In genomic region chr7:44073664-44074348, GRCh38 we compare ENCODE assay signal across 9 cellular contexts. TPM values are rescaled to one million over a fixed set of nuclear protein-coding genes. Genes with fewer than 3 reads are reported as not detected.
DNase-seq lines count a peak whose midpoint lies in the region; ATAC-seq, FAIRE-seq and TF ChIP-seq lines count a peak whose summit lies in the region.
"Had no signal": no experiment of that assay in that cellular context is flagged by ENCODE, and none has a peak within 500 bp of the region (broad histone marks: within the 10 kb centered on the region; RNA-seq: fewer than 3 reads in every experiment).

No MANE protein-coding gene starts in this region.

- peak; percentile 42; the same call in 1 of the 2 replicates for TF ChIP-seq EP300 in Ishikawa (IDR thresholded peaks at IDR 0.05; ENCODE audit: borderline replicate concordance)

- CTCF ChIA-PET in activated CD4-positive, alpha-beta T cell treated with anti-CD3 and anti-CD28 coated beads for 36 hours (lab: Charles Lee) = no interaction called here

- POLR2A ChIA-PET in activated CD4-positive, alpha-beta T cell treated with anti-CD3 and anti-CD28 coated beads for 36 hours (lab: Charles Lee) = interaction anchor here (0.5 kb wide), 1 partner anchor 11 kb away, joined by 6 read pairs; no protein-coding TSS in a partner anchor

- intact Hi-C loops in activated CD4-positive, alpha-beta T cell treated with anti-CD3 and anti-CD28 coated beads for 36 hours (cut with DNase I, micrococcal nuclease) = no loop called here

- peak; percentile 13; the same call in 1 of the 2 replicates for TF ChIP-seq RAD21 in Ishikawa (IDR thresholded peaks at IDR 0.05; ENCODE audit: low read depth)

- H3K9me3 Mint-ChIP-seq in activated CD4-positive, alpha-beta T cell treated with anti-CD3 and anti-CD28 coated beads for 36 hours (ENCODE audit: low read depth) = no peaks in the 10 kb centered on the region

- DNase-seq in activated CD4-positive, alpha-beta T cell treated with anti-CD3 and anti-CD28 coated beads for 36 hours = peak; percentile 69
- DNase-seq in activated CD4-positive, alpha-beta T cell treated with anti-CD3 and anti-CD28 coated beads for 1 hour = no peak
- DNase-seq in activated gamma-delta T cell treated with anti-CD3 and anti-CD28 coated beads, Interleukin-2, amount 50 U/mL, for 16 hours (ENCODE audit: low read depth) = peak; percentile 61
- DNase-seq in hypothalamus (lab: John Stamatoyannopoulos, UW) (peak in 46 of 51 donors; percentile 16 to 86 (median 62)), RCC 7860 (ENCODE audit: low spot score) (no peak)
- DNase-seq in stimulated activated CD8-positive, alpha-beta memory T cell treated with anti-CD3 and anti-CD28 coated beads, Interleukin-12 subunit alpha, Interleukin-12 subunit beta, amount 100 ng/mL, for 24 hours (ENCODE audit: extremely low read depth) = peak; percentile 38

- FAIRE-seq in RCC 7860 (lab: Jason Lieb, UNC) = no peak

- H3K4me3 Mint-ChIP-seq in activated CD4-positive, alpha-beta T cell treated with anti-CD3 and anti-CD28 coated beads for 36 hours = no peak overlapping the region

- no peaks in the 10 kb centered on the region for H3K27me3 Mint-ChIP-seq in activated CD4-positive, alpha-beta T cell treated with anti-CD3 and anti-CD28 coated beads for 36 hours

- peaks cover 12% of the 10 kb centered on the region for H3K4me1 Mint-ChIP-seq in activated CD4-positive, alpha-beta T cell treated with anti-CD3 and anti-CD28 coated beads for 36 hours

- H3K27ac Mint-ChIP-seq in activated CD4-positive, alpha-beta T cell treated with anti-CD3 and anti-CD28 coated beads for 36 hours = peak overlapping the region; percentile 31

- peak; percentile 81 for ATAC-seq in activated CD4-positive, alpha-beta T cell treated with anti-CD3 and anti-CD28 coated beads for 36 hours
- no peak for ATAC-seq in HG02623 (IDR thresholded peaks at IDR 0.05; ENCODE audit: unreplicated experiment)

- peaks cover 42% of the 10 kb centered on the region for H3K36me3 Mint-ChIP-seq in activated CD4-positive, alpha-beta T cell treated with anti-CD3 and anti-CD28 coated beads for 36 hours (ENCODE audit: low read depth)

TF ChIP-seq in Ishikawa, 13 proteins besides CTCF, POLR2A, EP300 and RAD21:
- TF ChIP-seq NFIC (IDR thresholded peaks at IDR 0.05) (peak; percentile 87), FOXM1 (IDR thresholded peaks at IDR 0.05; ENCODE audit: borderline replicate concordance, low read depth) (no peak), TEAD4 (IDR thresholded peaks at IDR 0.05) (peak; percentile 12; the same call in 1 of the 2 replicates), YY1 (IDR thresholded peaks at IDR 0.05; ENCODE audit: low read depth) (no peak), USF1 (IDR thresholded peaks at IDR 0.05) (no peak), TCF12 (IDR thresholded peaks at IDR 0.05; ENCODE audit: low read depth) (peak; percentile 63), CREB1 (IDR thresholded peaks at IDR 0.05; ENCODE audit: low read depth) (no peak; the same call in 1 of the 2 replicates), MAX (IDR thresholded peaks at IDR 0.05) (peak; percentile 15), ZBTB7A (IDR thresholded peaks at IDR 0.05; ENCODE audit: low read depth) (no peak; the same call in 1 of the 2 replicates)

RNA-seq across cellular contexts. Expression of gene PGAM2, which starts 8.4 kb away (rescaled TPM):
- total RNA-seq in activated CD4-positive, alpha-beta T cell treated with anti-CD3 and anti-CD28 coated beads for 36 hours = not detected
- total RNA-seq: activated CD8-positive, alpha-beta memory T cell treated with anti-CD3 and anti-CD28 coated beads for 36 hours had no signal

RNA-seq across cellular contexts. Expression of gene POLM, which starts 8.5 kb away (rescaled TPM):
- 10 to 100 TPM; 27.0 to 29.9 TPM for total RNA-seq in activated CD4-positive, alpha-beta T cell treated with anti-CD3 and anti-CD28 coated beads for 36 hours

RNA-seq across cellular contexts. Expression of gene DBNL, which starts 29.3 kb away (rescaled TPM):
- total RNA-seq in activated CD4-positive, alpha-beta T cell treated with anti-CD3 and anti-CD28 coated beads for 36 hours = 100 to 1,000 TPM; 106 to 117 TPM

RNA-seq across cellular contexts. Expression of gene AEBP1, which starts 30.3 kb away (rescaled TPM):
- 10 to 100 TPM; 18.2 to 18.3 TPM for total RNA-seq in activated CD4-positive, alpha-beta T cell treated with anti-CD3 and anti-CD28 coated beads for 36 hours

RNA-seq across cellular contexts. Expression of gene POLD2, which starts 49.5 kb away (rescaled TPM):
- total RNA-seq in activated CD4-positive, alpha-beta T cell treated with anti-CD3 and anti-CD28 coated beads for 36 hours = 100 to 1,000 TPM; 250 to 347 TPM

Comparison
In these comparisons a context has a peak if more than half of its experiments do, and no peak if none do; other contexts are left out.
1. DNase-seq: peak in activated CD4-positive, alpha-beta T cell treated with anti-CD3 and anti-CD28 coated beads for 36 hours (single experiment), activated gamma-delta T cell treated with anti-CD3 and anti-CD28 coated beads, Interleukin-2, amount 50 U/mL, for 16 hours (single experiment), hypothalamus (46 of 51) and stimulated activated CD8-positive, alpha-beta memory T cell treated with anti-CD3 and anti-CD28 coated beads, Interleukin-12 subunit alpha, Interleukin-12 subunit beta, amount 100 ng/mL, for 24 hours (single experiment); none in activated CD4-positive, alpha-beta T cell treated with anti-CD3 and anti-CD28 coated beads for 1 hour (single experiment) and RCC 7860 (single experiment).